29 cellular contexts compared by ENCODE assay signal in genomic region chr4:85367815-85368214, GRCh38.
"Had no signal": no experiment of that assay in that cellular context is flagged by ENCODE, and none has a peak within 500 bp of the region (broad histone marks: within the 10 kb centered on the region; RNA-seq: fewer than 3 reads in every experiment).

No MANE protein-coding gene starts in this region.

- H3K27me3 ChIP-seq: brain microvascular endothelial cell, cardiac muscle cell, MG63, Peyer's patch, SJCRH30 had no signal

- H3K4me1 Mint-ChIP-seq: activated naive CD8-positive, alpha-beta T cell treated with anti-CD3 and anti-CD28 coated beads, Interleukin-2, amount 50 U/mL, for 24 hours had no signal

- H3K36me3 ChIP-seq: brain microvascular endothelial cell, cardiac muscle cell, MG63, Peyer's patch, SJCRH30 had no signal

- H3K27me3 Mint-ChIP-seq: activated naive CD8-positive, alpha-beta T cell treated with anti-CD3 and anti-CD28 coated beads, Interleukin-2, amount 50 U/mL, for 24 hours; activated T-cell treated with anti-CD3 and anti-CD28 coated beads, Interleukin-2, amount 50 U/mL, for 24 hours had no signal

- H3K9me3 Mint-ChIP-seq: activated naive CD8-positive, alpha-beta T cell treated with anti-CD3 and anti-CD28 coated beads, Interleukin-2, amount 50 U/mL, for 24 hours had no signal

- H3K27ac Mint-ChIP-seq: activated CD8-positive, alpha-beta T cell treated with anti-CD3 and anti-CD28 coated beads, Interleukin-2, amount 10 ng/mL, durations not matched to agents 7 days and 5 days; activated naive CD4-positive, alpha-beta T cell treated with anti-CD3 and anti-CD28 coated beads, Interleukin-2, amount 50 U/mL, for 72 hours; activated naive CD8-positive, alpha-beta T cell treated with anti-CD3 and anti-CD28 coated beads, Interleukin-2, amount 50 U/mL, for 24 hours; activated T-cell treated with anti-CD3 and anti-CD28 coated beads, Interleukin-2, amount 50 U/mL, for 24 hours had no signal

- H3K9ac ChIP-seq: SK-N-SH had no signal

- H3K4me1 ChIP-seq: Peyer's patch had no signal

- DNase-seq: activated CD4-positive, alpha-beta T cell treated with anti-CD3 and anti-CD28 coated beads for 48 hours; activated CD4-positive, alpha-beta T cell treated with anti-CD3 and anti-CD28 coated beads, Interleukin-2, amount 50 U/mL, for 4 hours; activated CD4-positive, CD25-positive, alpha-beta regulatory T cell treated with anti-CD3 and anti-CD28 coated beads, Interleukin-2, amount 50 U/mL, for 72 hours; activated CD8-positive, alpha-beta memory T cell treated with anti-CD3 and anti-CD28 coated beads, Interleukin-2, amount 50 U/mL, for 48 hours; activated CD8-positive, alpha-beta T cell treated with anti-CD3 and anti-CD28 coated beads, Interleukin-2, amount 10 ng/mL, durations not matched to agents 7 days and 5 days; activated effector memory CD4-positive, alpha-beta T cell treated with anti-CD3 and anti-CD28 coated beads, Interleukin-2, amount 50 U/mL, for 16 hours; activated naive CD4-positive, alpha-beta T cell treated with Interleukin-2 at 50 U/mL for 16 hours; activated naive CD8-positive, alpha-beta T cell treated with anti-CD3 and anti-CD28 coated beads, Interleukin-2, amount 50 U/mL, for 24 hours; activated T-cell treated with anti-CD3 and anti-CD28 coated beads, Interleukin-2, amount 50 U/mL, for 24 hours; amniotic stem cell; brain microvascular endothelial cell; MG63; MV-4-11; NCI-H1092 treated with DMSO at 0.1 percent for 48 hours; NCI-H1417 treated with DMSO at 0.1 percent for 48 hours; NCI-H1694; NCI-H2029 treated with DMSO at 0.1 percent for 48 hours; NCI-H345; NCI-H510A; NCI-H69; NK-92 treated with Interleukin-12 subunit alpha and Interleukin-12 subunit beta, amount 100 ng/mL, for 24 hours; Peyer's patch; Right ventricle myocardium superior; SJCRH30; SK-N-SH; T-helper 1 cell had no signal

- H3K9me3 ChIP-seq: MG63, Peyer's patch, SJCRH30, SK-N-SH had no signal

- H3K4me3 ChIP-seq: cardiac muscle cell, MG63, Peyer's patch, SJCRH30 had no signal

- ATAC-seq: activated CD8-positive, alpha-beta T cell treated with anti-CD3 and anti-CD28 coated beads, Interleukin-2, amount 10 ng/mL, durations not matched to agents 7 days and 5 days; activated naive CD4-positive, alpha-beta T cell treated with anti-CD3 and anti-CD28 coated beads, Interleukin-2, amount 50 U/mL, for 72 hours; activated naive CD8-positive, alpha-beta T cell treated with anti-CD3 and anti-CD28 coated beads, Interleukin-2, amount 50 U/mL, for 24 hours had no signal

- H3K36me3 Mint-ChIP-seq: activated naive CD4-positive, alpha-beta T cell treated with anti-CD3 and anti-CD28 coated beads, Interleukin-2, amount 50 U/mL, for 72 hours had no signal

- H3K4me2 ChIP-seq: SK-N-SH had no signal

- H3K4me3 Mint-ChIP-seq: activated CD8-positive, alpha-beta T cell treated with anti-CD3 and anti-CD28 coated beads, Interleukin-2, amount 10 ng/mL, durations not matched to agents 7 days and 5 days; activated naive CD8-positive, alpha-beta T cell treated with anti-CD3 and anti-CD28 coated beads, Interleukin-2, amount 50 U/mL, for 24 hours; activated T-cell treated with anti-CD3 and anti-CD28 coated beads, Interleukin-2, amount 50 U/mL, for 24 hours had no signal

- H3K9me2 ChIP-seq: SK-N-SH had no signal

- H3K27ac ChIP-seq: brain microvascular endothelial cell, cardiac muscle cell, Peyer's patch, RWPE1, SJCRH30 had no signal
